Comparison of ENCODE assay signal across 8 cellular contexts in the genomic region with DNA sequence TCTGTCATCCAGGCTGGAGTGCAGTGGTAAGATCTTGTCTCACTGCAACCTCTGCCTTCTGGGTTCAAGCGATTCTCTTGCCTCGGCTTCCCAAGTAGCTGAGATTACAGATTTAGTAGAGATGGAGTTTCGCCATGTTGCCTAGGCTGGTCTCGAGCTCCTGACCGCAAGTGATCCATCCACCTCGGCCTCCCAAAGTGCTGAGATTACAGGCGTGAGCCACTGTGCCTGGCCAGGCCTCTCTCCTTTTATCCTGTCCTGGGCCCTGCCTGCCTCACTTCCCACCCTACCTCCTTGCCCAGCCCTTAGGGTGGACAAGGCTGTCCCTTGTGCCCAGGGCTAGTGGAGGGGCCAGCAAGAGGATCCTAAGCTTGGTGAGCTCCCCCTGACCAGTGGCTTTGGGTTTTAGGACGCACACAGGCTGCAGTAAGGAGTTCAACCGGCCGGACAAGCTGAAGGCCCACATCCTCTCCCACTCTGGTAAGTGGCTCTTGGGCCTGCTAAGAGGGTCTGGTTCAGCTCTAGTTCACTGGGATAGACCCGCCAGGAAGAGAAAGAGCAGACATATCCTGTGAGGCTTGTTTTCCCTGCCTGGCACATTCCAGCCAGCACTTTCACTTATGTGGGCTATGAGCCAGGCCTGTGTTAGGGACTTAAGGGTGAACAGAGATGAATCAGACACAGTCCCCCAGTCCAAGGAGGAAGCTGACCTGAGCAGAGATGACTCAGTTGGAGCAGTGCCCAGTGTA. TPM values are rescaled to one million over a fixed set of nuclear protein-coding genes. Genes with fewer than 3 reads are reported as not detected.
DNase-seq lines count a peak whose midpoint lies in the region; ATAC-seq, FAIRE-seq and TF ChIP-seq lines count a peak whose summit lies in the region.

No MANE protein-coding gene starts in this region.

- no peaks in the 10 kb centered on the region for H3K9me1 ChIP-seq in K562 (ENCODE audit: control insufficient read depth, insufficient read depth, low read length)

- no peak overlapping the region for H3K4me2 ChIP-seq in K562 (ENCODE audit: insufficient read depth, low read length)

- no peak for TF ChIP-seq POLR2A in K562 (conservative IDR thresholded peaks at IDR 0.05)

- CTCF ChIA-PET in K562 (lab: Yijun Ruan, JAX; ENCODE audit: low intra/inter-chr PET ratio), result no interaction called here

- TF ChIP-seq CTCF in K562 (IDR thresholded peaks at IDR 0.05 in 2 of 3, conservative IDR thresholded peaks at IDR 0.05 in 1 of 3; ENCODE audit: insufficient read depth in 2 of 3, low read depth in 1 of 3, low read length in 3 of 3), result no peak

- H2AFZ ChIP-seq in K562 (ENCODE audit: low read depth, low read length), result no peak overlapping the region

- H3K36me3 ChIP-seq in K562 (ENCODE audit: control insufficient read depth, insufficient read depth, low read length) (no peaks in the 10 kb centered on the region), urinary bladder (ENCODE audit: insufficient read depth) (no peaks in the 10 kb centered on the region)

- peak; percentile 19 for FAIRE-seq in K562 (lab: Jason Lieb, UNC)

- peak; percentile 32 for ATAC-seq in K562
- no peak for ATAC-seq in HG02870 (IDR thresholded peaks at IDR 0.05; ENCODE audit: unreplicated experiment)
- ATAC-seq in HG02571 (IDR thresholded peaks at IDR 0.05; ENCODE audit: unreplicated experiment), result no peak

- no peaks in the 10 kb centered on the region for H3K27me3 ChIP-seq in K562 (ENCODE audit: control insufficient read depth in 2 of 2, insufficient read depth in 2 of 2, low read length in 2 of 2)

- intact Hi-C loops in K562 (cut with micrococcal nuclease), result no loop called here

- DNase-seq in SIG-M5 treated with dmso at 0.1 percent for 504 hours (lab: John Stamatoyannopoulos, UW; ENCODE audit: unreplicated experiment) (peak; percentile 52), SIG-M5 (lab: John Stamatoyannopoulos, UW) (no peak), K562 (ENCODE audit: extremely low read depth in 1 of 4, low spot score in 3 of 4) (peak in 1 of 4 experiments; percentile 37), left kidney (ENCODE audit: low read depth, low spot score) (peak; percentile 23), HuH-7 (ENCODE audit: low spot score) (no peak)

- in situ Hi-C loops in K562 (cut with MboI), result no loop called here

- 66% methylated on average over 11 of the region's 11 CpGs for WGBS in K562 (ENCODE audit: insufficient coverage, low coverage, missing lambda C conversion rate)
- 66% methylated on average over 11 of the region's 11 CpGs for WGBS in urinary bladder

- H3K4me3 ChIP-seq in K562 (no peak overlapping the region), urinary bladder (ENCODE audit: low read depth, low read length) (no peak overlapping the region)

- no TSS peak for BruUV-seq in K562 (replicated peaks; lab: Mats Ljungman, UMichigan)

- no peaks in the 10 kb centered on the region for H4K20me1 ChIP-seq in K562 (replicated peaks; ENCODE audit: control insufficient read depth, insufficient read depth, low read length)

- TF ChIP-seq RAD21 in K562 (CRISPR knock-in tag; conservative IDR thresholded peaks at IDR 0.05 in 1 of 2, IDR thresholded peaks at IDR 0.05 in 1 of 2), result no peak

- TF ChIP-seq EP300 in K562 (IDR thresholded peaks at IDR 0.05; ENCODE audit: low read length), result no peak

- no peaks in the 10 kb centered on the region for H3K79me2 ChIP-seq in K562 (ENCODE audit: control insufficient read depth, insufficient read depth, low read length)

- H3K4me1 ChIP-seq in K562 (replicated peaks in 1 of 2; ENCODE audit: control insufficient read depth in 2 of 2, insufficient read depth in 2 of 2, low read length in 2 of 2), result peaks cover 5 to 19% of the 10 kb centered on the region in 2 experiments; a peak in 4 of 5 replicates
- no peaks in the 10 kb centered on the region for H3K4me1 ChIP-seq in urinary bladder (ENCODE audit: insufficient read depth)

- H3K9ac ChIP-seq in K562 (ENCODE audit: insufficient read depth in 1 of 2, low read depth in 2 of 2, low read length in 2 of 2), result peak overlapping the region in 1 of 2 experiments; percentile 70; a peak in 1 of 4 replicates

- H3K27ac ChIP-seq in K562 (ENCODE audit: extremely low read depth, low read depth, low read length) (no peak overlapping the region), urinary bladder (ENCODE audit: low read depth) (peak overlapping the region; percentile 73)

- POLR2A ChIA-PET in K562 (lab: Yijun Ruan, JAX), result interaction anchor here (0.7 kb wide), 3 partner anchors 10 to 1322 kb away, joined by 3 to 4 read pairs (median 3); no protein-coding TSS in a partner anchor

- no peaks in the 10 kb centered on the region for H3K9me3 ChIP-seq in K562 (replicated peaks; ENCODE audit: control insufficient read depth, insufficient read depth, low read depth, low read length)

TF ChIP-seq in K562, 482 proteins besides CTCF, POLR2A, EP300 and RAD21 (continues in another document):
- TF ChIP-seq, protein P1, sequence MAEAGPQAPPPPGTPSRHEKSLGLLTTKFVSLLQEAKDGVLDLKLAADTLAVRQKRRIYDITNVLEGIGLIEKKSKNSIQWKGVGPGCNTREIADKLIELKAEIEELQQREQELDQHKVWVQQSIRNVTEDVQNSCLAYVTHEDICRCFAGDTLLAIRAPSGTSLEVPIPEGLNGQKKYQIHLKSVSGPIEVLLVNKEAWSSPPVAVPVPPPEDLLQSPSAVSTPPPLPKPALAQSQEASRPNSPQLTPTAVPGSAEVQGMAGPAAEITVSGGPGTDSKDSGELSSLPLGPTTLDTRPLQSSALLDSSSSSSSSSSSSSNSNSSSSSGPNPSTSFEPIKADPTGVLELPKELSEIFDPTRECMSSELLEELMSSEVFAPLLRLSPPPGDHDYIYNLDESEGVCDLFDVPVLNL (CRISPR knock-in tag; IDR thresholded peaks at IDR 0.05; ENCODE audit: low read depth), result no peak
- TF ChIP-seq DIDO1 (tag; IDR thresholded peaks at IDR 0.05; ENCODE audit: low read depth) (no peak), CBFA2T2 (conservative IDR thresholded peaks at IDR 0.05) (no peak), JUND (IDR thresholded peaks at IDR 0.05; ENCODE audit: borderline replicate concordance, low read depth, low read length) (peak; percentile 54; the same call in 1 of the 2 replicates), JUND (tag; IDR thresholded peaks at IDR 0.05; ENCODE audit: borderline replicate concordance, low read depth, low read length) (no peak), FOSL1 (tag; conservative IDR thresholded peaks at IDR 0.05) (peak; percentile 63), ZFX (CRISPR knock-in tag; IDR thresholded peaks at IDR 0.05) (no peak), TFE3 (CRISPR knock-in tag; IDR thresholded peaks at IDR 0.05) (no peak), ZNF778 (CRISPR knock-in tag; IDR thresholded peaks at IDR 0.05) (no peak)

RNA-seq across cellular contexts. Expression of gene CHMP4B, which starts 21.9 kb away (rescaled TPM):
- 6.2 and 7.5 TPM in 2 replicates for total RNA-seq in K562 (2011; cell fraction: chromatin; rRNA removed; ENCODE audit: low replicate concordance)
- total RNA-seq in K562 (2011; cell fraction: nucleolus; rRNA removed), result 5.7 TPM in 2 replicates
- 7.3 and 9.1 TPM in 2 replicates for total RNA-seq in K562 (2011; cell fraction: nucleoplasm; rRNA removed)
- total RNA-seq in K562 (2014; rRNA removed) (35.4 and 39.2 TPM in 2 replicates), K562 (2014; rRNA removed; fragmentation: Illumina TruSeq; extraction: Trizol) (18.6 and 18.8 TPM in 2 replicates), K562 (2015; rRNA removed; fragmentation: Illumina TruSeq; extraction: Trizol) (30.4 and 30.8 TPM in 2 replicates), K562 (2021) (43.9 and 45.1 TPM in 2 replicates), urinary bladder (33.5 TPM)
- polyA plus RNA-seq in K562 (2011; rRNA removed) (25.2 and 31.8 TPM in 2 replicates), K562 (2014; fragmentation: Illumina TruSeq; extraction: Trizol) (55.9 and 61.8 TPM in 2 replicates), K562 (2014; fragmentation: Nextera tagmentation; extraction: Ambion mirVana) (1 to 10 TPM; 1.8 to 2.5 TPM), K562 (2014; rRNA removed) (51.9 and 64.7 TPM in 2 replicates), urinary bladder (193 TPM)
- polyA plus RNA-seq in K562 (2011; cell fraction: cytosol; rRNA removed), result 21.4 and 26.5 TPM in 2 replicates
- 8.8 and 10.6 TPM in 2 replicates for polyA plus RNA-seq in K562 (2011; cell fraction: nucleus; rRNA removed)
- polyA plus RNA-seq in K562 (2012), result 58.9 and 64.6 TPM in 2 replicates
- polyA minus RNA-seq in K562 (2011; rRNA and poly(A)+ RNA removed), result 10.0 and 11.8 TPM in 2 replicates
- 13.6 and 16.1 TPM in 2 replicates for polyA minus RNA-seq in K562 (2011; cell fraction: cytosol; rRNA and poly(A)+ RNA removed)
- polyA minus RNA-seq in K562 (2011; cell fraction: nucleus; rRNA and poly(A)+ RNA removed), result 2.7 and 4.3 TPM in 2 replicates

RNA-seq across cellular contexts. Expression of gene ZNF341, which starts 57.5 kb away (rescaled TPM):
- total RNA-seq in K562 (2011; cell fraction: chromatin; rRNA removed; ENCODE audit: low replicate concordance), result 6.0 and 8.6 TPM in 2 replicates
- total RNA-seq in K562 (2011; cell fraction: nucleolus; rRNA removed), result 5.0 and 5.2 TPM in 2 replicates
- 5.1 and 6.3 TPM in 2 replicates for total RNA-seq in K562 (2011; cell fraction: nucleoplasm; rRNA removed)
- total RNA-seq in K562 (2014; rRNA removed) (1.6 and 2.6 TPM in 2 replicates), K562 (2014; rRNA removed; fragmentation: Illumina TruSeq; extraction: Trizol) (0.41 and 0.76 TPM in 2 replicates), K562 (2015; rRNA removed; fragmentation: Illumina TruSeq; extraction: Trizol) (1.0 TPM in 2 replicates), K562 (2021) (2.6 and 2.8 TPM in 2 replicates), urinary bladder (1.4 TPM)
- polyA plus RNA-seq in K562 (2011; rRNA removed) (0.89 and 1.8 TPM in 2 replicates), K562 (2014; fragmentation: Illumina TruSeq; extraction: Trizol) (2.3 TPM in 2 replicates), K562 (2014; fragmentation: Nextera tagmentation; extraction: Ambion mirVana) (under 1 TPM; 0.08 to 0.10 TPM), K562 (2014; rRNA removed) (2.0 and 2.2 TPM in 2 replicates), urinary bladder (3.1 TPM)
- polyA plus RNA-seq in K562 (2011; cell fraction: cytosol; rRNA removed), result 1.2 and 2.3 TPM in 2 replicates
- polyA plus RNA-seq in K562 (2011; cell fraction: nucleus; rRNA removed), result 2.3 and 5.1 TPM in 2 replicates
- 2.3 and 2.4 TPM in 2 replicates for polyA plus RNA-seq in K562 (2012)
- polyA minus RNA-seq in K562 (2011; rRNA and poly(A)+ RNA removed), result 0.90 and 1.3 TPM in 2 replicates
- 1.6 and 1.9 TPM in 2 replicates for polyA minus RNA-seq in K562 (2011; cell fraction: cytosol; rRNA and poly(A)+ RNA removed)
- 1.1 and 1.6 TPM in 2 replicates for polyA minus RNA-seq in K562 (2011; cell fraction: nucleus; rRNA and poly(A)+ RNA removed)

Comparison
In these comparisons a context has a peak if more than half of its experiments do, and no peak if none do; other contexts are left out.
1. DNase-seq: peak in SIG-M5 treated with dmso at 0.1 percent for 504 hours (single experiment) and left kidney (single experiment); none in SIG-M5 (single experiment) and HuH-7 (single experiment).